In genomic region chr11:10405858-10406592, GRCh38 we compare ENCODE assay signal across 8 cellular contexts. TPM values are rescaled to one million over a fixed set of nuclear protein-coding genes. Genes with fewer than 3 reads are reported as not detected.
A peak's percentile ranks its signal among the peaks of the same experiment; 100 is the strongest.
DNase-seq lines count a peak whose midpoint lies in the region; ATAC-seq and TF ChIP-seq lines count a peak whose summit lies in the region.

No MANE protein-coding gene starts in this region.

- no peaks in the 10 kb centered on the region for H3K27me3 ChIP-seq in BJ (ENCODE audit: control insufficient read depth, insufficient read depth, low read length)

- POLR2A ChIA-PET in BJ (lab: Charles Lee): no interaction called here

- CTCF ChIA-PET in BJ (lab: Yijun Ruan, JAX): interaction anchor here (0.6 to 2.0 kb wide), 34 partner anchors 8 to 331 kb away, joined by 3 to 18 read pairs (median 4); partner anchors contain the start of genes AMPD3 and LYVE1

- H3K27me3 Mint-ChIP-seq in brain: no peaks in the 10 kb centered on the region

- no peak overlapping the region for H3K4me3 ChIP-seq in BJ (ENCODE audit: low read depth, low read length)

- H3K27ac Mint-ChIP-seq in brain: peak overlapping the region in 4 of 5 experiments; percentile 10 to 79 (median 54)

- no peak overlapping the region for H3K4me3 Mint-ChIP-seq in brain

- no peaks in the 10 kb centered on the region for H3K36me3 Mint-ChIP-seq in brain

- no peaks in the 10 kb centered on the region for H3K9me3 Mint-ChIP-seq in brain

- DNase-seq in BJ (ENCODE audit: low read depth): no peak
- peak; percentile 72 for DNase-seq in NCI-H146 treated with DMSO at 0.1 percent for 48 hours (lab: John Stamatoyannopoulos, UW; ENCODE audit: unreplicated experiment)
- DNase-seq in SW 1271 (lab: John Stamatoyannopoulos, UW): peak; percentile 50 to 76
- peak; percentile 86 for DNase-seq in iPS-NIHi7 (ENCODE audit: extremely low spot score)
- DNase-seq in smooth muscle cell of the brain vasculature (ENCODE audit: low read depth, low spot score): peak; percentile 64
- no peak for DNase-seq in T1000 (lab: John Stamatoyannopoulos, UW)

- TF ChIP-seq CTCF in BJ (IDR thresholded peaks at IDR 0.05; ENCODE audit: insufficient read depth, low read depth, low read length) (peak; percentile 72), brain (conservative IDR thresholded peaks at IDR 0.05) (peak; percentile 85 to 86)

- no peaks in the 10 kb centered on the region for H3K36me3 ChIP-seq in BJ (ENCODE audit: control insufficient read depth, insufficient read depth, low read length)

- ATAC-seq in GM21576 (IDR thresholded peaks at IDR 0.05; ENCODE audit: unreplicated experiment): peak; percentile 53

- peaks cover 8% of the 10 kb centered on the region for H3K4me1 Mint-ChIP-seq in brain

RNA-seq across cellular contexts. Expression of gene AMPD3, which starts 49.0 kb away (rescaled TPM):
- polyA plus RNA-seq in BJ (2011; rRNA removed) (9.5 and 11.1 TPM in 2 replicates), brain (ENCODE audit: insufficient read depth, low read depth, low replicate concordance) (10.8 TPM)
- 15.8 and 17.3 TPM in 2 replicates for polyA minus RNA-seq in BJ (2011; rRNA and poly(A)+ RNA removed)

Comparison
In these comparisons a context has a peak if more than half of its experiments do, and no peak if none do; other contexts are left out.
1. DNase-seq: peak in NCI-H146 treated with DMSO at 0.1 percent for 48 hours (single experiment), SW 1271 (2 of 2), iPS-NIHi7 (single experiment) and smooth muscle cell of the brain vasculature (single experiment); none in BJ (single experiment) and T1000 (single experiment).